25 cellular contexts compared by ENCODE assay signal in genomic region chr12:115230576-115230975, GRCh38.
"Had no signal": no experiment of that assay in that cellular context is flagged by ENCODE, and none has a peak within 500 bp of the region (broad histone marks: within the 10 kb centered on the region; RNA-seq: fewer than 3 reads in every experiment).

No MANE protein-coding gene starts in this region.

- DNase-seq: cerebellar nuclear complex; colonic mucosa; dermis blood vessel endothelial cell; esophagus squamous epithelium; foreskin fibroblast; glutamatergic neuron; immature natural killer cell; kidney; left cardiac atrium; left ventricle myocardium superior; mesendoderm; mucosa of descending colon; naive thymus-derived CD8-positive, alpha-beta T cell; ovary; right cardiac atrium; spleen; stimulated activated CD4-positive, alpha-beta T cell treated with anti-CD3 and anti-CD28 coated beads, Interleukin-15, amount 100 ng/mL, for 24 hours; stimulated activated CD4-positive, alpha-beta T cell treated with anti-CD3 and anti-CD28 coated beads, Interleukin-1b, Interleukin-23, amount 100 ng/mL, for 48 hours; stimulated activated CD4-positive, alpha-beta T cell treated with anti-CD3 and anti-CD28 coated beads, Interleukin-4, amount 100 ng/mL, for 4 hours; stimulated activated naive B cell treated with anti-CD40 and anti-IgM and Interleukin-4, amounts not matched to agents 10 μg/mL and 1 μg/mL and 100 μg/mL, for 72 hours; stimulated activated naive CD8-positive, alpha-beta T cell treated with anti-CD3 and anti-CD28 coated beads, Interleukin-15, amount 100 ng/mL, for 72 hours; testis had no signal

- H3K27me3 ChIP-seq: colonic mucosa, ovary, testis, tibial nerve had no signal

- H3K4me3 ChIP-seq: colonic mucosa, esophagus squamous epithelium, gastroesophageal sphincter, lung, mucosa of descending colon, ovary, spleen, testis, tibial nerve had no signal

- ATAC-seq: gastroesophageal sphincter; left cardiac atrium; left ventricle myocardium superior; mucosa of descending colon; naive thymus-derived CD8-positive, alpha-beta T cell; right cardiac atrium; stimulated activated naive B cell treated with anti-CD40 and anti-IgM and Interleukin-4, amounts not matched to agents 10 μg/mL and 1 μg/mL and 100 μg/mL, for 72 hours; stimulated activated naive CD8-positive, alpha-beta T cell treated with anti-CD3 and anti-CD28 coated beads, Interleukin-15, amount 100 ng/mL, for 72 hours had no signal

- H3K27ac ChIP-seq: colonic mucosa, esophagus squamous epithelium, gastroesophageal sphincter, ovary, spleen, testis, tibial nerve had no signal

- H3K9me3 ChIP-seq: colonic mucosa, esophagus squamous epithelium, gastroesophageal sphincter, mucosa of descending colon, ovary, spleen, testis, tibial nerve had no signal
